17 cellular contexts compared by ENCODE assay signal in genomic region chr5:78593465-78593864, GRCh38. TPM values are rescaled to one million over a fixed set of nuclear protein-coding genes. Genes with fewer than 3 reads are reported as not detected.
A peak's percentile ranks its signal among the peaks of the same experiment; 100 is the strongest.
DNase-seq lines count a peak whose midpoint lies in the region; ATAC-seq, FAIRE-seq and TF ChIP-seq lines count a peak whose summit lies in the region.
"Had no signal": no experiment of that assay in that cellular context is flagged by ENCODE, and none has a peak within 500 bp of the region (broad histone marks: within the 10 kb centered on the region; RNA-seq: fewer than 3 reads in every experiment).

No MANE protein-coding gene starts in this region.

- POLR2A ChIA-PET in A549 (lab: Yijun Ruan, JAX): interaction anchor here (0.5 kb wide), 1 partner anchor 16 kb away, joined by 4 read pairs; no protein-coding TSS in a partner anchor

- no peaks in the 10 kb centered on the region for H3K27me3 ChIP-seq in osteoblast (ENCODE audit: insufficient read depth, low read length)
- H3K27me3 ChIP-seq: SJCRH30 had no signal

- TF ChIP-seq CTCF in A549 (IDR thresholded peaks at IDR 0.05): no peak
- no peak for TF ChIP-seq CTCF in choroid plexus epithelial cell (conservative IDR thresholded peaks at IDR 0.05; ENCODE audit: low read depth, low read length)
- no peak for TF ChIP-seq CTCF in osteoblast (IDR thresholded peaks at IDR 0.05; ENCODE audit: extremely low read depth, low read depth, low read length)

- H3K4me1 ChIP-seq in A549 (peaks cover 93% of the 10 kb centered on the region), osteoblast (ENCODE audit: insufficient read depth, low read length) (peaks cover 72% of the 10 kb centered on the region)

- DNase-seq in A549 (ENCODE audit: low read depth in 1 of 2, low spot score in 1 of 2): no peak
- peak; percentile 42 for DNase-seq in NCI-H2029 (lab: John Stamatoyannopoulos, UW)
- peak; percentile 41 for DNase-seq in choroid plexus epithelial cell (ENCODE audit: low read depth)
- DNase-seq in osteoblast (ENCODE audit: insufficient read length, low spot score, missing footprints): no peak
- DNase-seq in NCI-H345 treated with DMSO at 0.1 percent for 48 hours (lab: John Stamatoyannopoulos, UW; ENCODE audit: unreplicated experiment): no peak
- DNase-seq in germinal center (ENCODE audit: low spot score): no peak
- no peak for DNase-seq in SK-N-DZ (ENCODE audit: low spot score)
- DNase-seq: activated CD4-positive, alpha-beta T cell treated with anti-CD3 and anti-CD28 coated beads, Interleukin-2, amount 10 ng/mL, durations not matched to agents 24 days and 14 days; activated naive CD4-positive, alpha-beta T cell treated with anti-CD3 and anti-CD28 coated beads, Interleukin-2, amount 50 U/mL, for 16 hours; effector CD8-positive, alpha-beta T cell; lower lobe of right lung; SJCRH30 had no signal

- H3K27ac ChIP-seq in A549: peak overlapping the region; percentile 92 to 97
- peak overlapping the region; percentile 99 for H3K27ac ChIP-seq in osteoblast (ENCODE audit: low read depth, low read length)
- H3K27ac ChIP-seq: lower lobe of right lung, SJCRH30 had no signal

- no peak for FAIRE-seq in A549 (lab: Jason Lieb, UNC)
- FAIRE-seq: GM12892, HTR-8/SVneo had no signal

- no peak for TF ChIP-seq RAD21 in A549 (conservative IDR thresholded peaks at IDR 0.05 in 1 of 2, IDR thresholded peaks at IDR 0.05 in 1 of 2)

- no peak for TF ChIP-seq POLR2A in A549 (IDR thresholded peaks at IDR 0.05; ENCODE audit: low read length)

- no peaks in the 10 kb centered on the region for H4K20me1 ChIP-seq in osteoblast (ENCODE audit: insufficient read depth, low read length)

- no peak for ATAC-seq in A549
- ATAC-seq in HG03135 (IDR thresholded peaks at IDR 0.05; ENCODE audit: unreplicated experiment): no peak
- ATAC-seq: lower lobe of right lung; sciatic nerve; stimulated activated effector memory CD8-positive, alpha-beta T cell treated with anti-CD3 and anti-CD28 coated beads, Interleukin-12 subunit alpha, Interleukin-12 subunit beta, amount 100 ng/mL, for 72 hours had no signal

- WGBS in A549 (ENCODE audit: missing lambda C conversion rate): 88% methylated on average over 2 of the region's 2 CpGs

- H3K4me3 ChIP-seq in A549 (no peak overlapping the region), choroid plexus epithelial cell (ENCODE audit: low read depth, low read length) (no peak overlapping the region), osteoblast (ENCODE audit: insufficient read depth, low read length) (no peak overlapping the region)
- H3K4me3 ChIP-seq: lower lobe of right lung, SJCRH30 had no signal

- H3K4me2 ChIP-seq in A549: peak overlapping the region; percentile 77
- no peak overlapping the region for H3K4me2 ChIP-seq in osteoblast (ENCODE audit: insufficient read depth, low read length)

- H2AFZ ChIP-seq in osteoblast (ENCODE audit: low read length): no peak overlapping the region

- H3K9me3 ChIP-seq in A549: no peaks in the 10 kb centered on the region
- H3K9me3 ChIP-seq in osteoblast (ENCODE audit: low read depth, low read length): no peaks in the 10 kb centered on the region
- H3K9me3 ChIP-seq: lower lobe of right lung, SJCRH30 had no signal

- H3K36me3 ChIP-seq in osteoblast (ENCODE audit: insufficient read depth, low read length): no peaks in the 10 kb centered on the region
- H3K36me3 ChIP-seq: lower lobe of right lung, SJCRH30 had no signal

- H3K79me2 ChIP-seq in osteoblast (ENCODE audit: insufficient read depth, low read length): peaks cover 57% of the 10 kb centered on the region

- TF ChIP-seq EP300 in A549 (IDR thresholded peaks at IDR 0.05): no peak

- CTCF ChIA-PET in A549 (lab: Yijun Ruan, JAX): interaction anchor here (1.1 to 1.6 kb wide), 2 partner anchors 45 to 184 kb away, joined by 3 read pairs; no protein-coding TSS in a partner anchor

TF ChIP-seq in A549, 52 proteins besides CTCF, POLR2A, EP300 and RAD21:
- TF ChIP-seq ZFP36 (IDR thresholded peaks at IDR 0.05; ENCODE audit: borderline replicate concordance, partially characterized antibody) (no peak), EHF (CRISPR knock-in tag; IDR thresholded peaks at IDR 0.05) (no peak), ESRRA (IDR thresholded peaks at IDR 0.05; ENCODE audit: borderline replicate concordance, low read length) (no peak), NR3C1 (IDR thresholded peaks at IDR 0.05) (no peak), HDAC2 (IDR thresholded peaks at IDR 0.05) (no peak), REST (IDR thresholded peaks at IDR 0.05) (no peak), NFE2L2 (conservative IDR thresholded peaks at IDR 0.05; ENCODE audit: low read length) (no peak), HOXB5 (CRISPR knock-in tag; IDR thresholded peaks at IDR 0.05) (no peak), KDM5A (IDR thresholded peaks at IDR 0.05) (no peak), ZSCAN20 (CRISPR knock-in tag; IDR thresholded peaks at IDR 0.05) (no peak), BCL3 (IDR thresholded peaks at IDR 0.05) (no peak), POLR2AphosphoS2 (conservative IDR thresholded peaks at IDR 0.05; ENCODE audit: low read length) (no peak)

RNA-seq across cellular contexts. Expression of gene LHFPL2, which starts 55.1 kb away (rescaled TPM):
- polyA plus RNA-seq in A549 (2011; rRNA removed) (24.9 and 32.2 TPM in 2 replicates), A549 (2017; fragmentation: RNase III; extraction: RNeasy Plus Mini Kit Qiagen cat#74134 plus additional on column Dnase treatment) (33.4 to 44.3 TPM (median 41.7 TPM) in 3 replicates)
- polyA plus RNA-seq in A549 (2012; cell fraction: cytosol; rRNA removed): 9.8 and 16.2 TPM in 2 replicates
- 17.8 and 26.0 TPM in 2 replicates for polyA plus RNA-seq in A549 (2012; cell fraction: nucleus; rRNA removed)
- polyA minus RNA-seq in A549 (2011; rRNA and poly(A)+ RNA removed): 36.3 and 39.2 TPM in 2 replicates
- 63.6 and 64.4 TPM in 2 replicates for total RNA-seq in osteoblast
- 9.7 and 11.0 TPM in 2 replicates for polyA plus RNA-seq in SK-N-DZ (2014; cell fraction: cytosol; rRNA removed)
- 9.2 and 9.8 TPM in 2 replicates for polyA plus RNA-seq in SK-N-DZ (2014; cell fraction: nucleus; rRNA removed)

Comparison
In these comparisons a context has a peak if more than half of its experiments do, and no peak if none do; other contexts are left out.
1. DNase-seq: peak in NCI-H2029 (single experiment) and choroid plexus epithelial cell (single experiment); none in A549 (0 of 2), osteoblast (single experiment), NCI-H345 treated with DMSO at 0.1 percent for 48 hours (single experiment), germinal center (single experiment) and SK-N-DZ (single experiment).